7 cellular contexts compared by ENCODE assay signal in genomic region chr21:44159349-44160301, GRCh38. TPM values are rescaled to one million over a fixed set of nuclear protein-coding genes. Genes with fewer than 3 reads are reported as not detected.
DNase-seq lines count a peak whose midpoint lies in the region; ATAC-seq, FAIRE-seq and TF ChIP-seq lines count a peak whose summit lies in the region.
"Not testable (repeated sequence)": the region's sequence is repeated elsewhere in the genome, so short reads cannot be mapped to it uniquely, and the experiment has no call there.

No MANE protein-coding gene starts in this region.

- POLR2A ChIA-PET in activated B cell treated with CpG ODN at 0.5 μM for 24 hours (lab: Charles Lee); activated naive CD8-positive, alpha-beta T cell treated with anti-CD3 and anti-CD28 coated beads, Interleukin-2, amount 10 ng/mL, durations not matched to agents 7 days and 5 days (lab: Charles Lee): not testable (repeated sequence)

- H3K27me3 ChIP-seq in heart right ventricle, result not testable (repeated sequence)

- not testable (repeated sequence) for H3K27ac Mint-ChIP-seq in activated B cell treated with CpG ODN at 0.5 μM for 24 hours; activated naive CD8-positive, alpha-beta T cell treated with anti-CD3 and anti-CD28 coated beads, Interleukin-2, amount 10 ng/mL, durations not matched to agents 7 days and 5 days
- H3K27ac Mint-ChIP-seq in naive B cell, result peak overlapping the region in 3 of 6 donors; percentile 91 to 92 (median 91)

- H3K4me3 Mint-ChIP-seq in activated B cell treated with CpG ODN at 0.5 μM for 24 hours; activated naive CD8-positive, alpha-beta T cell treated with anti-CD3 and anti-CD28 coated beads, Interleukin-2, amount 10 ng/mL, durations not matched to agents 7 days and 5 days: not testable (repeated sequence)
- peak overlapping the region in 2 of 8 donors; percentile 69 to 80 for H3K4me3 Mint-ChIP-seq in naive B cell

- H3K9me3 Mint-ChIP-seq in activated B cell treated with CpG ODN at 0.5 μM for 24 hours; activated naive CD8-positive, alpha-beta T cell treated with anti-CD3 and anti-CD28 coated beads, Interleukin-2, amount 10 ng/mL, durations not matched to agents 7 days and 5 days; naive B cell: not testable (repeated sequence)

- H3K4me1 ChIP-seq in heart right ventricle, result not testable (repeated sequence)

- TF ChIP-seq CTCF in activated B cell treated with CpG ODN at 0.5 μM for 24 hours (IDR thresholded peaks at IDR 0.05); heart right ventricle (IDR thresholded peaks at IDR 0.05): not testable (repeated sequence)

- not testable (repeated sequence) for TF ChIP-seq POLR2A in GM12891 (IDR thresholded peaks at IDR 0.05; ENCODE audit: low read depth, low read length)

- 86 to 100% methylated on average over 1 of the region's 31 CpGs for WGBS in heart right ventricle, 2 donors

- H3K27ac ChIP-seq in heart right ventricle, result peak overlapping the region in 1 of 10 donors; percentile 72

- H3K36me3 Mint-ChIP-seq in activated B cell treated with CpG ODN at 0.5 μM for 24 hours (ENCODE audit: low read depth); activated naive CD8-positive, alpha-beta T cell treated with anti-CD3 and anti-CD28 coated beads, Interleukin-2, amount 10 ng/mL, durations not matched to agents 7 days and 5 days; naive B cell: not testable (repeated sequence)

- peak overlapping the region in 1 of 10 donors; percentile 28 for H3K4me3 ChIP-seq in heart right ventricle

- H3K27me3 Mint-ChIP-seq in activated B cell treated with CpG ODN at 0.5 μM for 24 hours; activated naive CD8-positive, alpha-beta T cell treated with anti-CD3 and anti-CD28 coated beads, Interleukin-2, amount 10 ng/mL, durations not matched to agents 7 days and 5 days; naive B cell: not testable (repeated sequence)

- FAIRE-seq in GM12891 (lab: Jason Lieb, UNC), result peak; percentile 98

- not testable (repeated sequence) for H3K36me3 ChIP-seq in heart right ventricle

- ATAC-seq in activated B cell treated with CpG ODN at 0.5 μM for 24 hours (ENCODE audit: low read depth) (peak; percentile 51), heart right ventricle (peak in 6 of 8 donors; percentile 23 to 51 (median 38)), naive B cell (ENCODE audit: low read depth in 2 of 2) (peak; percentile 56 to 61)
- peak; percentile 74 for ATAC-seq in activated naive CD8-positive, alpha-beta T cell treated with anti-CD3 and anti-CD28 coated beads, Interleukin-2, amount 10 ng/mL, durations not matched to agents 7 days and 5 days (ENCODE audit: low read depth)

- H3K9me3 ChIP-seq in heart right ventricle, result not testable (repeated sequence)

- intact Hi-C loops in activated B cell treated with CpG ODN at 0.5 μM for 24 hours (cut with micrococcal nuclease); heart right ventricle (cut with DNase I): not testable (repeated sequence)

- DNase-seq in GM12891 (ENCODE audit: insufficient read length, low spot score); activated naive CD8-positive, alpha-beta T cell treated with anti-CD3 and anti-CD28 coated beads, Interleukin-2, amount 10 ng/mL, durations not matched to agents 7 days and 5 days; heart right ventricle: not testable (repeated sequence)
- DNase-seq in activated B cell treated with CpG ODN at 0.5 μM for 24 hours (peak; percentile 28), naive B cell (peak; percentile 28)
- peak; percentile 34 for DNase-seq in activated T-cell treated with anti-CD3 and anti-CD28 coated beads, Interleukin-2, amount 50 U/mL, for 1 hour
- DNase-seq in stimulated activated CD8-positive, alpha-beta memory T cell treated with anti-CD3 and anti-CD28 coated beads, Interleukin-4, amount 100 ng/mL, for 48 hours, result peak; percentile 23

- not testable (repeated sequence) for H3K4me1 Mint-ChIP-seq in activated B cell treated with CpG ODN at 0.5 μM for 24 hours; activated naive CD8-positive, alpha-beta T cell treated with anti-CD3 and anti-CD28 coated beads, Interleukin-2, amount 10 ng/mL, durations not matched to agents 7 days and 5 days; naive B cell

- CTCF ChIA-PET in activated B cell treated with CpG ODN at 0.5 μM for 24 hours (lab: Charles Lee), result not testable (repeated sequence)

RNA-seq across cellular contexts. Expression of gene GATD3, which starts 26.1 kb away (rescaled TPM):
- polyA plus RNA-seq in GM12891 (2012; ENCODE audit: low read depth, missing spikeins), result 20.6 TPM
- 16.7 and 18.9 TPM in 2 replicates for total RNA-seq in activated B cell treated with CpG ODN at 0.5 μM for 24 hours
- total RNA-seq in activated naive CD8-positive, alpha-beta T cell treated with anti-CD3 and anti-CD28 coated beads, Interleukin-2, amount 10 ng/mL, durations not matched to agents 7 days and 5 days, result 10 to 100 TPM; 12.7 to 14.6 TPM
- 100 to 1,000 TPM in 4 of 10 donors, 10 to 100 TPM in 5, 1 to 10 TPM in 1; 8.2 to 310 (median 20.2) TPM for total RNA-seq in heart right ventricle
- 100 to 1,000 TPM in 1 of 2 donors, 10 to 100 TPM in 1; 15.9 to 116 TPM for polyA plus RNA-seq in heart right ventricle
- 10 to 100 TPM; 11.0 to 64.2 (median 33.9) TPM for polyA plus RNA-seq in naive B cell (ENCODE audit: low read depth in 6 of 6)

RNA-seq across cellular contexts. Expression of gene PWP2, which starts 52.4 kb away (rescaled TPM):
- 3.5 TPM for polyA plus RNA-seq in GM12891 (2012; ENCODE audit: low read depth, missing spikeins)
- 8.7 and 11.8 TPM in 2 replicates for total RNA-seq in activated B cell treated with CpG ODN at 0.5 μM for 24 hours
- total RNA-seq in activated naive CD8-positive, alpha-beta T cell treated with anti-CD3 and anti-CD28 coated beads, Interleukin-2, amount 10 ng/mL, durations not matched to agents 7 days and 5 days, result 10 to 100 TPM in 1 of 2 experiments, 1 to 10 TPM in 1; 4.5 to 12.2 TPM
- 10 to 100 TPM in 1 of 10 donors, 1 to 10 TPM in 8, not detected in 1; 1.0 to 14.8 (median 6.5) TPM for total RNA-seq in heart right ventricle
- 1 to 10 TPM; 2.3 to 5.4 TPM for polyA plus RNA-seq in heart right ventricle
- polyA plus RNA-seq in naive B cell (ENCODE audit: low read depth in 6 of 6), result 10 to 100 TPM in 1 of 6 donors, 1 to 10 TPM in 5; 1.3 to 10.7 (median 4.3) TPM
